ENCODE assay signal across 1 cellular context in the genomic region with DNA sequence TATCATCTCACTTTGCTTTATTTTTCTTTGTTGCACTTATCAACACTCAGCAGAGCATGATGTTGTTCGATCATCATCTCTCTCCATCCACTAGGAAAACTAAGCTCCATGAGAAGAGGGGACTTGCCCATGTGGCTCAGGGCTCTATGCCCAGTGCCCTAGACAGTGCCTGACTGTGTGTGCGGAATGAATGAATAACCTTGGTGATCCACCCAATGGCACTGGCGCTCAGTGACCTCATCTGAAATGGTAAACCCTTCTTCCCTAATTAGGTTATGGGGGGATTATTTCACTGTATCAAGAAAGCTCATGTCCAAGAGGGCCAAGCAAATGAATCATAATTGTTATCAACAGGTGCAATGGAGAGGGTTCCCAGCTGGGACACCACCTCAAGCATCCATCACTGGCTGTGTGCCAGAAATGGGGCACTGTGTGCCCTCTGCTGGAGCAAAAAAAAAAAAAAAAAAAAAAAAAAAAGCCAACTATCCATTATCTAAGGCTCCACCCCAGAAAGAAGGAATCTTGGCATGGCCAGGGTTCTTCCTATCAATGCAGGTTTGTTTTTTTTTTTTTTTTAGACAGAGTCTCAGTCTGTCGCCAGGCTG.
TF ChIP-seq lines count a peak whose summit lies in the region.

No MANE protein-coding gene starts in this region.

TF ChIP-seq in H1, 55 proteins besides CTCF, POLR2A, EP300 and RAD21 (continued from another document):
- TF ChIP-seq, protein P1, sequence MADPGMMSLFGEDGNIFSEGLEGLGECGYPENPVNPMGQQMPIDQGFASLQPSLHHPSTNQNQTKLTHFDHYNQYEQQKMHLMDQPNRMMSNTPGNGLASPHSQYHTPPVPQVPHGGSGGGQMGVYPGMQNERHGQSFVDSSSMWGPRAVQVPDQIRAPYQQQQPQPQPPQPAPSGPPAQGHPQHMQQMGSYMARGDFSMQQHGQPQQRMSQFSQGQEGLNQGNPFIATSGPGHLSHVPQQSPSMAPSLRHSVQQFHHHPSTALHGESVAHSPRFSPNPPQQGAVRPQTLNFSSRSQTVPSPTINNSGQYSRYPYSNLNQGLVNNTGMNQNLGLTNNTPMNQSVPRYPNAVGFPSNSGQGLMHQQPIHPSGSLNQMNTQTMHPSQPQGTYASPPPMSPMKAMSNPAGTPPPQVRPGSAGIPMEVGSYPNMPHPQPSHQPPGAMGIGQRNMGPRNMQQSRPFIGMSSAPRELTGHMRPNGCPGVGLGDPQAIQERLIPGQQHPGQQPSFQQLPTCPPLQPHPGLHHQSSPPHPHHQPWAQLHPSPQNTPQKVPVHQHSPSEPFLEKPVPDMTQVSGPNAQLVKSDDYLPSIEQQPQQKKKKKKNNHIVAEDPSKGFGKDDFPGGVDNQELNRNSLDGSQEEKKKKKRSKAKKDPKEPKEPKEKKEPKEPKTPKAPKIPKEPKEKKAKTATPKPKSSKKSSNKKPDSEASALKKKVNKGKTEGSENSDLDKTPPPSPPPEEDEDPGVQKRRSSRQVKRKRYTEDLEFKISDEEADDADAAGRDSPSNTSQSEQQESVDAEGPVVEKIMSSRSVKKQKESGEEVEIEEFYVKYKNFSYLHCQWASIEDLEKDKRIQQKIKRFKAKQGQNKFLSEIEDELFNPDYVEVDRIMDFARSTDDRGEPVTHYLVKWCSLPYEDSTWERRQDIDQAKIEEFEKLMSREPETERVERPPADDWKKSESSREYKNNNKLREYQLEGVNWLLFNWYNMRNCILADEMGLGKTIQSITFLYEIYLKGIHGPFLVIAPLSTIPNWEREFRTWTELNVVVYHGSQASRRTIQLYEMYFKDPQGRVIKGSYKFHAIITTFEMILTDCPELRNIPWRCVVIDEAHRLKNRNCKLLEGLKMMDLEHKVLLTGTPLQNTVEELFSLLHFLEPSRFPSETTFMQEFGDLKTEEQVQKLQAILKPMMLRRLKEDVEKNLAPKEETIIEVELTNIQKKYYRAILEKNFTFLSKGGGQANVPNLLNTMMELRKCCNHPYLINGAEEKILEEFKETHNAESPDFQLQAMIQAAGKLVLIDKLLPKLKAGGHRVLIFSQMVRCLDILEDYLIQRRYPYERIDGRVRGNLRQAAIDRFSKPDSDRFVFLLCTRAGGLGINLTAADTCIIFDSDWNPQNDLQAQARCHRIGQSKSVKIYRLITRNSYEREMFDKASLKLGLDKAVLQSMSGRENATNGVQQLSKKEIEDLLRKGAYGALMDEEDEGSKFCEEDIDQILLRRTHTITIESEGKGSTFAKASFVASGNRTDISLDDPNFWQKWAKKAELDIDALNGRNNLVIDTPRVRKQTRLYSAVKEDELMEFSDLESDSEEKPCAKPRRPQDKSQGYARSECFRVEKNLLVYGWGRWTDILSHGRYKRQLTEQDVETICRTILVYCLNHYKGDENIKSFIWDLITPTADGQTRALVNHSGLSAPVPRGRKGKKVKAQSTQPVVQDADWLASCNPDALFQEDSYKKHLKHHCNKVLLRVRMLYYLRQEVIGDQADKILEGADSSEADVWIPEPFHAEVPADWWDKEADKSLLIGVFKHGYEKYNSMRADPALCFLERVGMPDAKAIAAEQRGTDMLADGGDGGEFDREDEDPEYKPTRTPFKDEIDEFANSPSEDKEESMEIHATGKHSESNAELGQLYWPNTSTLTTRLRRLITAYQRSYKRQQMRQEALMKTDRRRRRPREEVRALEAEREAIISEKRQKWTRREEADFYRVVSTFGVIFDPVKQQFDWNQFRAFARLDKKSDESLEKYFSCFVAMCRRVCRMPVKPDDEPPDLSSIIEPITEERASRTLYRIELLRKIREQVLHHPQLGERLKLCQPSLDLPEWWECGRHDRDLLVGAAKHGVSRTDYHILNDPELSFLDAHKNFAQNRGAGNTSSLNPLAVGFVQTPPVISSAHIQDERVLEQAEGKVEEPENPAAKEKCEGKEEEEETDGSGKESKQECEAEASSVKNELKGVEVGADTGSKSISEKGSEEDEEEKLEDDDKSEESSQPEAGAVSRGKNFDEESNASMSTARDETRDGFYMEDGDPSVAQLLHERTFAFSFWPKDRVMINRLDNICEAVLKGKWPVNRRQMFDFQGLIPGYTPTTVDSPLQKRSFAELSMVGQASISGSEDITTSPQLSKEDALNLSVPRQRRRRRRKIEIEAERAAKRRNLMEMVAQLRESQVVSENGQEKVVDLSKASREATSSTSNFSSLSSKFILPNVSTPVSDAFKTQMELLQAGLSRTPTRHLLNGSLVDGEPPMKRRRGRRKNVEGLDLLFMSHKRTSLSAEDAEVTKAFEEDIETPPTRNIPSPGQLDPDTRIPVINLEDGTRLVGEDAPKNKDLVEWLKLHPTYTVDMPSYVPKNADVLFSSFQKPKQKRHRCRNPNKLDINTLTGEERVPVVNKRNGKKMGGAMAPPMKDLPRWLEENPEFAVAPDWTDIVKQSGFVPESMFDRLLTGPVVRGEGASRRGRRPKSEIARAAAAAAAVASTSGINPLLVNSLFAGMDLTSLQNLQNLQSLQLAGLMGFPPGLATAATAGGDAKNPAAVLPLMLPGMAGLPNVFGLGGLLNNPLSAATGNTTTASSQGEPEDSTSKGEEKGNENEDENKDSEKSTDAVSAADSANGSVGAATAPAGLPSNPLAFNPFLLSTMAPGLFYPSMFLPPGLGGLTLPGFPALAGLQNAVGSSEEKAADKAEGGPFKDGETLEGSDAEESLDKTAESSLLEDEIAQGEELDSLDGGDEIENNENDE (IDR thresholded peaks at IDR 0.05; ENCODE audit: insufficient replicate concordance, low read length) = no peak
- TF ChIP-seq SP2 (IDR thresholded peaks at IDR 0.05; ENCODE audit: low read length) = no peak
- TF ChIP-seq SUZ12 (IDR thresholded peaks at IDR 0.05; ENCODE audit: low read length) = no peak
- no peak for TF ChIP-seq CHD1 (IDR thresholded peaks at IDR 0.05; ENCODE audit: low read depth, low read length)
- TF ChIP-seq GABPA (IDR thresholded peaks at IDR 0.05; ENCODE audit: borderline replicate concordance, insufficient read depth, low read length) = no peak
- no peak for TF ChIP-seq SAP30 (IDR thresholded peaks at IDR 0.05; ENCODE audit: insufficient read depth, insufficient replicate concordance, low read length)
- no peak for TF ChIP-seq RNF2 (IDR thresholded peaks at IDR 0.05; ENCODE audit: borderline replicate concordance, low read depth, low read length, missing control alignments, poor library complexity, severe bottlenecking)
- no peak for TF ChIP-seq ZNF274 (IDR thresholded peaks at IDR 0.05; ENCODE audit: borderline replicate concordance, extremely low read depth, low read length)
- no peak for TF ChIP-seq TAF1 (IDR thresholded peaks at IDR 0.05; ENCODE audit: low read depth, low read length)
- no peak for TF ChIP-seq SIRT6 (IDR thresholded peaks at IDR 0.05; ENCODE audit: low read length)
- no peak for TF ChIP-seq BCL11A (IDR thresholded peaks at IDR 0.05; ENCODE audit: low read depth in 2 of 2, low read length in 2 of 2)
- no peak for TF ChIP-seq JUN (IDR thresholded peaks at IDR 0.05; ENCODE audit: low read depth, low read length)
- TF ChIP-seq GTF2F1 (IDR thresholded peaks at IDR 0.05; ENCODE audit: borderline replicate concordance, low read depth, low read length) = no peak
- no peak for TF ChIP-seq BACH1 (IDR thresholded peaks at IDR 0.05; ENCODE audit: low read length)
- TF ChIP-seq NANOG (IDR thresholded peaks at IDR 0.05; ENCODE audit: insufficient read depth, low read depth, low read length, poor library complexity, severe bottlenecking) = no peak
- TF ChIP-seq CBX5 (IDR thresholded peaks at IDR 0.05; ENCODE audit: low read depth, low read length) = no peak
